Comparison of ENCODE assay signal across 10 cellular contexts in the genomic region with DNA sequence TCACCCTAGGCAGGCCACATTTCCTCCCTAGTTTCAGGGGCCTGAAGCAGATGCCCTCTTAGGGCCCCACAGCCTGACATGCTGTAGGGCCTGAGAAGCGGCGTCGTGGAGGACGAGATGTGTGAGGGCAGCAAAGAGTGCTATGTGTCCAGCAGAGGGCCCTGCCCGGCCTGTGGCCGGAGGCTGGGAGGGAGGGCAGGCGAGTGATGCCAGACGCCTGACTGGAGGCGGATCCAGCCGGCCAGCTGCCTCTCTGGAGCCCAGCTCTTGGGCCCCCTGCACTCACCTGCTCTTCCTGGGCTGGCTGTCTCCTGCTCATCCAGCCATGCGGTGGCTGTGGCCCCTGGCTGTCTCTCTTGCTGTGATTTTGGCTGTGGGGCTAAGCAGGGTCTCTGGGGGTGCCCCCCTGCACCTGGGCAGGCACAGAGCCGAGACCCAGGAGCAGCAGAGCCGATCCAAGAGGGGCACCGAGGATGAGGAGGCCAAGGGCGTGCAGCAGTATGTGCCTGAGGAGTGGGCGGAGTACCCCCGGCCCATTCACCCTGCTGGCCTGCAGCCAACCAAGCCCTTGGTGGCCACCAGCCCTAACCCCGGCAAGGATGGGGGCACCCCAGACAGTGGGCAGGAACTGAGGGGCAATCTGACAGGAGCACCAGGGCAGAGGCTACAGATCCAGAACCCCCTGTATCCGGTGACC. TPM values are rescaled to one million over a fixed set of nuclear protein-coding genes. Genes with fewer than 3 reads are reported as not detected.
DNase-seq lines count a peak whose midpoint lies in the region; ATAC-seq and TF ChIP-seq lines count a peak whose summit lies in the region.
"Had no signal": no experiment of that assay in that cellular context is flagged by ENCODE, and none has a peak within 500 bp of the region (broad histone marks: within the 10 kb centered on the region; RNA-seq: fewer than 3 reads in every experiment).

A gene with protein sequence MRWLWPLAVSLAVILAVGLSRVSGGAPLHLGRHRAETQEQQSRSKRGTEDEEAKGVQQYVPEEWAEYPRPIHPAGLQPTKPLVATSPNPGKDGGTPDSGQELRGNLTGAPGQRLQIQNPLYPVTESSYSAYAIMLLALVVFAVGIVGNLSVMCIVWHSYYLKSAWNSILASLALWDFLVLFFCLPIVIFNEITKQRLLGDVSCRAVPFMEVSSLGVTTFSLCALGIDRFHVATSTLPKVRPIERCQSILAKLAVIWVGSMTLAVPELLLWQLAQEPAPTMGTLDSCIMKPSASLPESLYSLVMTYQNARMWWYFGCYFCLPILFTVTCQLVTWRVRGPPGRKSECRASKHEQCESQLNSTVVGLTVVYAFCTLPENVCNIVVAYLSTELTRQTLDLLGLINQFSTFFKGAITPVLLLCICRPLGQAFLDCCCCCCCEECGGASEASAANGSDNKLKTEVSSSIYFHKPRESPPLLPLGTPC (plus strand): TSS at position 279 of the 697 bp plus-strand sequence. CDS start 47 bp downstream, at position 326.

- intact Hi-C loops in Right ventricle myocardium inferior (cut with DNase I) = loop anchor here (5.0 kb wide), 1 partner anchor 225 kb away; no protein-coding TSS in a partner anchor

- H3K27ac ChIP-seq in right atrium auricular region (no peak within 1 kb of the TSS), liver (ENCODE audit: low read depth in 1 of 2, low read length in 2 of 2) (no peak within 1 kb of the TSS)
- H3K27ac ChIP-seq: BLaER1 treated with 17β-estradiol and CSF1 and Interleukin-3, amounts not matched to agents 10 nM and 100 nM had no signal

- H3K9ac ChIP-seq in liver (ENCODE audit: low read depth in 1 of 2, low read length in 2 of 2) = no peak within 1 kb of the TSS
- H3K9ac ChIP-seq: BLaER1 treated with 17β-estradiol and CSF1 and Interleukin-3, amounts not matched to agents 10 nM and 100 nM had no signal

- H3K36me3 ChIP-seq in right atrium auricular region (no peaks in the 10 kb centered on the region), liver (ENCODE audit: control insufficient read depth in 4 of 4, insufficient read depth in 3 of 4, low read depth in 1 of 4, low read length in 3 of 4) (no peaks in the 10 kb centered on the region)
- H3K36me3 ChIP-seq: BLaER1 treated with 17β-estradiol and CSF1 and Interleukin-3, amounts not matched to agents 10 nM and 100 nM had no signal

- no peak within 1 kb of the TSS for H3K4me3 ChIP-seq in right atrium auricular region
- no peak within 1 kb of the TSS for H3K4me3 ChIP-seq in liver (ENCODE audit: low read depth in 1 of 3, low read length in 3 of 3)
- H3K4me3 ChIP-seq: BLaER1 treated with 17β-estradiol and CSF1 and Interleukin-3, amounts not matched to agents 10 nM and 100 nM had no signal

- no peak for DNase-seq in Right ventricle myocardium inferior (ENCODE audit: missing footprints)
- no peak for DNase-seq in right atrium auricular region (ENCODE audit: low spot score)
- DNase-seq in cerebellar cortex (ENCODE audit: low spot score) = peak; percentile 53
- DNase-seq: naive B cell had no signal

- H3K4me1 ChIP-seq in right atrium auricular region (no peaks in the 10 kb centered on the region), liver (ENCODE audit: control insufficient read depth in 4 of 4, insufficient read depth in 4 of 4, low read length in 3 of 4) (peaks cover 0 to 7% (median 3%) of the 10 kb centered on the region in 4 donors)

- TF ChIP-seq CTCF in right atrium auricular region (IDR thresholded peaks at IDR 0.05) (peak in 1 of 2 donors; percentile 57), liver (IDR thresholded peaks at IDR 0.05; ENCODE audit: low read depth, low read length, missing input control) (peak; percentile 54)

- ATAC-seq in Right ventricle myocardium inferior (peak; percentile 65), HG03457 (IDR thresholded peaks at IDR 0.05; ENCODE audit: unreplicated experiment) (no peak), GM18502 (IDR thresholded peaks at IDR 0.05; ENCODE audit: poor library complexity, unreplicated experiment) (no peak), HG03159 (IDR thresholded peaks at IDR 0.05; ENCODE audit: unreplicated experiment) (no peak), HG02970 (IDR thresholded peaks at IDR 0.05; ENCODE audit: low FRiP score, unreplicated experiment) (no peak)

- H3K27me3 ChIP-seq in right atrium auricular region (no peaks in the 10 kb centered on the region), liver (ENCODE audit: control insufficient read depth in 4 of 4, insufficient read depth in 4 of 4, low read length in 3 of 4) (peaks cover 0 to 2% (median 0%) of the 10 kb centered on the region in 4 donors)
- H3K27me3 ChIP-seq: BLaER1 treated with 17β-estradiol and CSF1 and Interleukin-3, amounts not matched to agents 10 nM and 100 nM had no signal

- WGBS in liver = 52% methylated on average over 19 of the region's 19 CpGs

- peak; percentile 71 to 81 for TF ChIP-seq RAD21 in liver (IDR thresholded peaks at IDR 0.05)

- H3K9me3 ChIP-seq in right atrium auricular region = no peaks in the 10 kb centered on the region
- no peaks in the 10 kb centered on the region for H3K9me3 ChIP-seq in liver (ENCODE audit: control insufficient read depth in 4 of 4, low read length in 3 of 4)
- H3K9me3 ChIP-seq: BLaER1 treated with 17β-estradiol and CSF1 and Interleukin-3, amounts not matched to agents 10 nM and 100 nM had no signal

TF ChIP-seq in liver, 16 proteins besides CTCF, POLR2A, EP300 and RAD21:
- no peak for TF ChIP-seq TAF1 (conservative IDR thresholded peaks at IDR 0.05)
- TF ChIP-seq, protein P1, sequence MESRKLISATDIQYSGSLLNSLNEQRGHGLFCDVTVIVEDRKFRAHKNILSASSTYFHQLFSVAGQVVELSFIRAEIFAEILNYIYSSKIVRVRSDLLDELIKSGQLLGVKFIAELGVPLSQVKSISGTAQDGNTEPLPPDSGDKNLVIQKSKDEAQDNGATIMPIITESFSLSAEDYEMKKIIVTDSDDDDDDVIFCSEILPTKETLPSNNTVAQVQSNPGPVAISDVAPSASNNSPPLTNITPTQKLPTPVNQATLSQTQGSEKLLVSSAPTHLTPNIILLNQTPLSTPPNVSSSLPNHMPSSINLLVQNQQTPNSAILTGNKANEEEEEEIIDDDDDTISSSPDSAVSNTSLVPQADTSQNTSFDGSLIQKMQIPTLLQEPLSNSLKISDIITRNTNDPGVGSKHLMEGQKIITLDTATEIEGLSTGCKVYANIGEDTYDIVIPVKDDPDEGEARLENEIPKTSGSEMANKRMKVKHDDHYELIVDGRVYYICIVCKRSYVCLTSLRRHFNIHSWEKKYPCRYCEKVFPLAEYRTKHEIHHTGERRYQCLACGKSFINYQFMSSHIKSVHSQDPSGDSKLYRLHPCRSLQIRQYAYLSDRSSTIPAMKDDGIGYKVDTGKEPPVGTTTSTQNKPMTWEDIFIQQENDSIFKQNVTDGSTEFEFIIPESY (IDR thresholded peaks at IDR 0.05) = no peak

RNA-seq across cellular contexts. Expression of the gene that starts here (rescaled TPM):
- total RNA-seq in Right ventricle myocardium inferior (0.08 TPM), right atrium auricular region (under 1 TPM in 1 of 2 donors, not detected in 1; 0.07 TPM), liver (under 1 TPM in 1 of 2 donors, not detected in 1; under 0.01 TPM)
- under 1 TPM; 0.02 to 0.04 TPM for polyA plus RNA-seq in liver

Comparison
In these comparisons a context has a peak if more than half of its experiments do, and no peak if none do; other contexts are left out.
1. Peak in ATAC-seq in Right ventricle myocardium inferior; RNA of the gene not detected or under 1 TPM.